Comparison of ENCODE assay signal across 14 cellular contexts in genomic region chr2:234611209-234611608, GRCh38.
DNase-seq lines count a peak whose midpoint lies in the region; ATAC-seq and TF ChIP-seq lines count a peak whose summit lies in the region.
"Had no signal": no experiment of that assay in that cellular context is flagged by ENCODE, and none has a peak within 500 bp of the region (broad histone marks: within the 10 kb centered on the region; RNA-seq: fewer than 3 reads in every experiment).

No MANE protein-coding gene starts in this region.

- TF ChIP-seq POLR2A in upper lobe of left lung (IDR thresholded peaks at IDR 0.05): no peak

- H3K4me3 ChIP-seq in GM12875 (ENCODE audit: low read depth, low read length) (no peak overlapping the region), upper lobe of left lung (no peak overlapping the region)

- TF ChIP-seq EP300 in upper lobe of left lung (IDR thresholded peaks at IDR 0.05): no peak

- DNase-seq in AG09319 (ENCODE audit: extremely low read depth, low read depth) (no peak), SK-MEL-5 (ENCODE audit: low read depth, low spot score) (peak; percentile 34), foreskin keratinocyte (no peak), middle frontal gyrus (ENCODE audit: extremely low spot score, low spot score) (no peak), upper lobe of left lung (no peak), SW 1271 (lab: John Stamatoyannopoulos, UW) (no peak)
- no peak for DNase-seq in activated CD4-positive, CD25-positive, alpha-beta regulatory T cell (lab: John Stamatoyannopoulos, UW)
- DNase-seq: activated CD8-positive, alpha-beta memory T cell treated with anti-CD3 and anti-CD28 coated beads for 24 hours; effector memory CD4-positive, alpha-beta T cell; Kasumi-1; NCI-H446; stimulated activated CD4-positive, alpha-beta T cell treated with anti-CD3 and anti-CD28 coated beads, Interleukin-1b, Interleukin-23, amount 100 ng/mL, for 48 hours; stimulated activated naive CD8-positive, alpha-beta T cell treated with anti-CD3 and anti-CD28 coated beads, Interleukin-15, Interleukin-2, amounts not matched to agents 100 U/mL and 50 U/mL, for 24 hours had no signal

- TF ChIP-seq CTCF in AG09319 (IDR thresholded peaks at IDR 0.05; ENCODE audit: low read depth, low read length): peak; percentile 20
- peak; percentile 55; the same call in 1 of the 2 replicates for TF ChIP-seq CTCF in GM12875 (IDR thresholded peaks at IDR 0.05; ENCODE audit: borderline replicate concordance, insufficient read depth, low read depth, low read length)
- TF ChIP-seq CTCF in foreskin keratinocyte (conservative IDR thresholded peaks at IDR 0.05): peak; percentile 52
- no peak for TF ChIP-seq CTCF in upper lobe of left lung (IDR thresholded peaks at IDR 0.05)

- ATAC-seq in foreskin keratinocyte (no peak), upper lobe of left lung (ENCODE audit: low FRiP score in 2 of 2) (no peak)
- ATAC-seq: stimulated activated naive CD8-positive, alpha-beta T cell treated with anti-CD3 and anti-CD28 coated beads, Interleukin-15, Interleukin-2, amounts not matched to agents 100 U/mL and 50 U/mL, for 24 hours had no signal

- H3K27me3 ChIP-seq in foreskin keratinocyte (no peaks in the 10 kb centered on the region), upper lobe of left lung (no peaks in the 10 kb centered on the region)

- no peaks in the 10 kb centered on the region for H3K9me3 ChIP-seq in upper lobe of left lung

- WGBS in upper lobe of left lung, 2 donors: 61 to 69% methylated on average over 1 of the region's 1 CpG

- no peaks in the 10 kb centered on the region for H3K36me3 ChIP-seq in upper lobe of left lung

- in situ Hi-C loops in SK-MEL-5 (cut with HindIII; ENCODE audit: low pct_unique_long_range_greater_than_20kb, low sequenced_read_pairs): no loop called here

- no peaks in the 10 kb centered on the region for H3K4me1 ChIP-seq in foreskin keratinocyte
- H3K4me1 ChIP-seq in upper lobe of left lung: no peaks in the 10 kb centered on the region

- H3K27ac ChIP-seq in foreskin keratinocyte (no peak overlapping the region), upper lobe of left lung (no peak overlapping the region)

Comparison
In these comparisons a context has a peak if more than half of its experiments do, and no peak if none do; other contexts are left out.
1. CTCF ChIP-seq: peak in AG09319 (single experiment), GM12875 (single experiment) and foreskin keratinocyte (single experiment); none in upper lobe of left lung (0 of 6).